11 cellular contexts compared by ENCODE assay signal in the genomic region with DNA sequence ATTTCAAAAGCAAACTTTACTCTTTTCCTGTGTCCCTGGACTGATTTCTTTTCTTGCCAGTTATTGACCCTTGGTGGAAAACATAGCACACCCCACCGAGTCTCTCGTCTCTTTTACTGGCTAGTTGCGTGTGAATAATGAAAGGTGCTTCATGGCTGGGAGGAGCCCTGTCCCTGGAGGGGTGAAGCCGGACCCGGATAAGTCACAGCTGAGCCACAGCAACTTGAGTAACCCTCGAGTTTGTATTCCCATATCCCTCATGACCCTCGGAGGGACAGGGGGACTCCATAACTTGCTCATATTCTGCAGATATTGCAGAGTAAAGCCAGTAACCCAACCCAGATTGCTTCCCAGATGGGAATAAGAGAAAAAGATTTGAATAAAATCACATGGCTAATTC.
"Had no signal": no experiment of that assay in that cellular context is flagged by ENCODE, and none has a peak within 500 bp of the region (broad histone marks: within the 10 kb centered on the region; RNA-seq: fewer than 3 reads in every experiment).

No MANE protein-coding gene starts in this region.

- H3K27me3 ChIP-seq: hepatocyte, testis had no signal

- H3K36me3 ChIP-seq: lower lobe of right lung had no signal

- H3K4me3 ChIP-seq: coronary artery, hepatocyte, lower lobe of right lung, mucosa of descending colon, testis had no signal

- H3K4me1 ChIP-seq: lower lobe of right lung, testis had no signal

- H3K27ac ChIP-seq: coronary artery, epithelial cell of prostate, hepatocyte, lower lobe of right lung, testis had no signal

- ATAC-seq: activated CD4-positive, CD25-positive, alpha-beta regulatory T cell treated with anti-CD3 and anti-CD28 coated beads, Interleukin-2, amount 50 U/mL, for 24 hours; natural killer cell; T-helper 17 cell had no signal

- H3K79me2 ChIP-seq: hepatocyte had no signal

- H3K4me2 ChIP-seq: hepatocyte had no signal

- DNase-seq: activated gamma-delta T cell treated with Interleukin-2 at 50 U/mL for 16 hours; effector CD4-positive, alpha-beta T cell; lower lobe of right lung; natural killer cell; T-helper 17 cell had no signal

- H3K9me3 ChIP-seq: lower lobe of right lung, mucosa of descending colon, testis had no signal
